Comparison of ENCODE assay signal across 18 cellular contexts in the genomic region with DNA sequence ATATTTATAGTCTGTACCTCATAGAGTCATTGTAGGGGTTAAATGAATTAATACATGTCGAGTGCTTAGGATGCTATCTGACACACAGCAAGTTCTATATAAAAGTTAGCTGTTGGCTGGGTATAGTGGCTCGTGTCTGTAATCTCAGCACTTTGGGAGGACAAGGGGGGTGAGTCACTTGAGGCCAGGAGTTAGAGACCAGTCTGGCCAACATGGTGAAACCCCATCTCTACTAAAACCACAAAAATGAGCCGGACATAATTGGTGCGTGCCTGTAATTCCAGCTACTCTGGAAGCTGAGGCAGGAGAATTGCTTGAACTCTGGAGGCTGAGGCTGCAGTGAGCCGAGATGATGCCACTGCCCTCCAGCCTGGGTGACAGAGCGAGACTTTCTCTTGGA.
DNase-seq lines count a peak whose midpoint lies in the region; ATAC-seq and TF ChIP-seq lines count a peak whose summit lies in the region.
"Had no signal": no experiment of that assay in that cellular context is flagged by ENCODE, and none has a peak within 500 bp of the region (broad histone marks: within the 10 kb centered on the region; RNA-seq: fewer than 3 reads in every experiment).

No MANE protein-coding gene starts in this region.

- H3K4me3 Mint-ChIP-seq in nephron = no peak overlapping the region
- H3K4me3 Mint-ChIP-seq: activated CD4-positive, alpha-beta T cell treated with anti-CD3 and anti-CD28 coated beads for 36 hours; activated T-cell treated with anti-CD3 and anti-CD28 coated beads, Interleukin-2, amount 50 U/mL, for 4 hours; T-helper 2 cell treated with Interferon-gamma antibody and Interleukin-4, amounts not matched to agents 5 μg/mL and 100 μg/mL, for 36 hours had no signal

- H3K27me3 Mint-ChIP-seq in nephron (ENCODE audit: low read depth) = no peaks in the 10 kb centered on the region
- H3K27me3 Mint-ChIP-seq: activated CD4-positive, alpha-beta T cell treated with anti-CD3 and anti-CD28 coated beads for 36 hours had no signal

- ATAC-seq in HG03139 (IDR thresholded peaks at IDR 0.05; ENCODE audit: unreplicated experiment) (no peak), GM21390 (IDR thresholded peaks at IDR 0.05; ENCODE audit: unreplicated experiment) (no peak), HG03457 (IDR thresholded peaks at IDR 0.05; ENCODE audit: unreplicated experiment) (no peak)
- ATAC-seq: activated CD4-positive, alpha-beta T cell treated with anti-CD3 and anti-CD28 coated beads for 36 hours; activated T-cell treated with anti-CD3 and anti-CD28 coated beads, Interleukin-2, amount 50 U/mL, for 4 hours had no signal

- TF ChIP-seq CTCF in cardiac fibroblast (IDR thresholded peaks at IDR 0.05; ENCODE audit: low read depth, low read length) (no peak), nephron (IDR thresholded peaks at IDR 0.05; ENCODE audit: unreplicated experiment in 3 of 3) (no peak)

- DNase-seq in AG20443 (ENCODE audit: low spot score) (peak; percentile 48), LHCN-M2 (ENCODE audit: low read depth) (peak; percentile 86), cardiac fibroblast (ENCODE audit: low read depth in 2 of 2) (peak; percentile 65 to 77), medulla oblongata (ENCODE audit: extremely low spot score) (no peak)
- DNase-seq: activated CD4-positive, alpha-beta T cell treated with anti-CD3 and anti-CD28 coated beads for 36 hours; activated T-cell treated with anti-CD3 and anti-CD28 coated beads, Interleukin-2, amount 50 U/mL, for 4 hours; adrenal gland; DMS79 treated with DMSO at 0.1 percent for 48 hours; dorsolateral prefrontal cortex; foreskin melanocyte; NCI-H1930; thyroid gland had no signal

- H3K4me1 Mint-ChIP-seq in nephron = no peaks in the 10 kb centered on the region
- H3K4me1 Mint-ChIP-seq: activated CD4-positive, alpha-beta T cell treated with anti-CD3 and anti-CD28 coated beads for 36 hours had no signal

- peak overlapping the region in 2 of 3 experiments; percentile 64 to 69 for H3K27ac Mint-ChIP-seq in nephron
- H3K27ac Mint-ChIP-seq: activated CD4-positive, alpha-beta T cell treated with anti-CD3 and anti-CD28 coated beads for 36 hours; T-helper 2 cell treated with Interferon-gamma antibody and Interleukin-4, amounts not matched to agents 5 μg/mL and 100 μg/mL, for 36 hours had no signal

- no peaks in the 10 kb centered on the region for H3K36me3 Mint-ChIP-seq in nephron (ENCODE audit: low read depth)

- no peaks in the 10 kb centered on the region for H3K9me3 Mint-ChIP-seq in nephron
- H3K9me3 Mint-ChIP-seq: activated T-cell treated with anti-CD3 and anti-CD28 coated beads, Interleukin-2, amount 50 U/mL, for 4 hours; T-helper 2 cell treated with Interferon-gamma antibody and Interleukin-4, amounts not matched to agents 5 μg/mL and 100 μg/mL, for 36 hours had no signal

- H3K4me3 ChIP-seq in cardiac fibroblast (replicated peaks in 1 of 2; ENCODE audit: low read depth in 2 of 2, low read length in 2 of 2) = no peak overlapping the region
- H3K4me3 ChIP-seq: adrenal gland, BLaER1, dorsolateral prefrontal cortex, thyroid gland had no signal
